In the genomic region with DNA sequence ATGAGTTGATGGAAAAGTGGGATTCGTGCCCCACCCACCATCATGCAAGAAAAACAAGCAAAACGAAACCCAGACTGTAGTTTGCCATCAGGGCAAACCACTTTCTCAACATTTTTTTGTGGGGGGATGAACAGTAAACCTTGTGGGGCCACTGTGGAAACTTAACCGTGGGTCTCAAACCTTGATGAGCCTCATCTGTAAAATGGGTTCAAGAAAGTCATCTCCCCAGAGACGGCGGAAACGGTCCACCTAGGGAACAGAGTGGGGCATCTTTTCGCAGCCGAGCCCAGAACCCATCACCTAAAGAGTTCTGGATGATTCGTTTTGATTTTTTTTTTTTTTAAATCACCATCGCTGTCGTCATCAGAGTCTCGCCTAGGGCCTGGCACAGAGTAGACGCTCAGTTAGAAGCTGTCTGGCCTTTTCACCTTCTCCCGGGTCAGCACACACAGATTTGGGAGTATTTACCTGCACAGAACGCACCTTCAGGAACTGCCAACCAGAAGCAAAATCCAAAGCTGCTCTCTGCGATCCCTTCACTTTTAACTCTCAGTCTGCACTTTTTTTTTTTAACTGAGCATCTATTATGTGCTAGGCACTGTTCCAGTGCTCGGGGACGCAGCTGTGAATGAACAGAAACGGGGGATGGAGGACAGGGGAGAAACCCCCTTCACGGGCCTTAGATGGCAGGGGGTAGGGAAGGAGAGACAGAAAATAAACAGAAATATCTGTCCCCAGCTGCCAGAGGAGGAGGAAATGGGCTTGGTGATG, we compare ENCODE assay signal across 19 cellular contexts.
DNase-seq lines count a peak whose midpoint lies in the region; ATAC-seq, FAIRE-seq and TF ChIP-seq lines count a peak whose summit lies in the region.
"Had no signal": no experiment of that assay in that cellular context is flagged by ENCODE, and none has a peak within 500 bp of the region (broad histone marks: within the 10 kb centered on the region; RNA-seq: fewer than 3 reads in every experiment).

No MANE protein-coding gene starts in this region.

- H3K79me2 ChIP-seq in K562 (ENCODE audit: control insufficient read depth, insufficient read depth, low read length) (no peaks in the 10 kb centered on the region), osteoblast (ENCODE audit: insufficient read depth, low read length) (no peaks in the 10 kb centered on the region)

- H3K27me3 ChIP-seq in H7 (ENCODE audit: control insufficient read depth, insufficient read depth, low read length), result peaks cover 3% of the 10 kb centered on the region; the same call in 1 of the 2 replicates
- peaks cover 12 to 29% of the 10 kb centered on the region in 2 experiments for H3K27me3 ChIP-seq in K562 (ENCODE audit: control insufficient read depth in 2 of 2, insufficient read depth in 2 of 2, low read length in 2 of 2)
- peaks cover 32% of the 10 kb centered on the region for H3K27me3 ChIP-seq in osteoblast (ENCODE audit: insufficient read depth, low read length)

- TF ChIP-seq CTCF in HEK293 (tag by site-specific recombination; IDR thresholded peaks at IDR 0.05) (no peak), K562 (IDR thresholded peaks at IDR 0.05 in 2 of 3, conservative IDR thresholded peaks at IDR 0.05 in 1 of 3; ENCODE audit: insufficient read depth in 2 of 3, low read depth in 1 of 3, low read length in 3 of 3) (no peak), osteoblast (IDR thresholded peaks at IDR 0.05; ENCODE audit: extremely low read depth, low read depth, low read length) (no peak)

- no peak overlapping the region for H3K4me2 ChIP-seq in K562 (ENCODE audit: insufficient read depth, low read length)
- H3K4me2 ChIP-seq in osteoblast (ENCODE audit: insufficient read depth, low read length), result no peak overlapping the region

- H3K27ac ChIP-seq in HEK293 (ENCODE audit: extremely low read depth, low read depth, low read length) (no peak overlapping the region), K562 (ENCODE audit: extremely low read depth, low read depth, low read length) (no peak overlapping the region), osteoblast (ENCODE audit: low read depth, low read length) (no peak overlapping the region)

- intact Hi-C loops in K562 (cut with micrococcal nuclease), result no loop called here

- H3K9me1 ChIP-seq in K562 (ENCODE audit: control insufficient read depth, insufficient read depth, low read length), result no peaks in the 10 kb centered on the region

- FAIRE-seq in K562 (lab: Jason Lieb, UNC), result no peak
- FAIRE-seq: GM12891, GM18507 had no signal

- POLR2A ChIA-PET in HEK293 (lab: Yijun Ruan, JAX), result no interaction called here
- POLR2A ChIA-PET in K562 (lab: Yijun Ruan, JAX), result no interaction called here

- H3K4me3 ChIP-seq in H7 (ENCODE audit: insufficient read depth, low read depth, low read length) (no peak overlapping the region), HEK293 (ENCODE audit: low read depth, low read length) (no peak overlapping the region), K562 (no peak overlapping the region), osteoblast (ENCODE audit: insufficient read depth, low read length) (no peak overlapping the region)

- no peak for ATAC-seq in K562
- ATAC-seq: HCT116 had no signal

- BruUV-seq in K562 (replicated peaks; lab: Mats Ljungman, UMichigan), result no TSS peak

- H2AFZ ChIP-seq in K562 (ENCODE audit: low read depth, low read length) (no peak overlapping the region), osteoblast (ENCODE audit: low read length) (no peak overlapping the region)

- peak; percentile 30 for DNase-seq in H7
- no peak for DNase-seq in K562 (ENCODE audit: extremely low read depth in 1 of 4, low spot score in 3 of 4)
- DNase-seq in osteoblast (ENCODE audit: insufficient read length, low spot score, missing footprints), result peak; percentile 75
- no peak for DNase-seq in T-helper 2 cell
- DNase-seq in NCI-H1105 treated with DMSO at 0.1 percent for 48 hours (lab: John Stamatoyannopoulos, UW), result no peak
- DNase-seq: C1 segment of cervical spinal cord; Calu3; CD4-positive, alpha-beta memory T cell; COR-L47; DMS53; DMS79 treated with DMSO at 0.1 percent for 48 hours; GF-D8; GOT3; H9; HFFc6 had no signal

- H3K36me3 ChIP-seq in H7 (replicated peaks; ENCODE audit: control insufficient read depth, insufficient read depth, low read length), result no peaks in the 10 kb centered on the region
- H3K36me3 ChIP-seq in HEK293 (ENCODE audit: control insufficient read depth in 2 of 2, insufficient read depth in 1 of 2, low read length in 2 of 2), result no peaks in the 10 kb centered on the region
- no peaks in the 10 kb centered on the region for H3K36me3 ChIP-seq in K562 (ENCODE audit: control insufficient read depth, insufficient read depth, low read length)
- H3K36me3 ChIP-seq in osteoblast (ENCODE audit: insufficient read depth, low read length), result no peaks in the 10 kb centered on the region

- no peak for TF ChIP-seq POLR2A in K562 (conservative IDR thresholded peaks at IDR 0.05)

- H3K9me3 ChIP-seq in HEK293 (ENCODE audit: control insufficient read depth, insufficient read depth, low read depth, low read length), result no peaks in the 10 kb centered on the region
- H3K9me3 ChIP-seq in K562 (replicated peaks; ENCODE audit: control insufficient read depth, insufficient read depth, low read depth, low read length), result no peaks in the 10 kb centered on the region
- H3K9me3 ChIP-seq in osteoblast (ENCODE audit: low read depth, low read length), result no peaks in the 10 kb centered on the region

- H3K9ac ChIP-seq in K562 (ENCODE audit: insufficient read depth in 1 of 2, low read depth in 2 of 2, low read length in 2 of 2), result no peak overlapping the region

- in situ Hi-C loops in K562 (cut with MboI), result loop anchor here (10.0 kb wide), 1 partner anchor 411 kb away; a partner anchor contains a TSS

- CTCF ChIA-PET in HEK293 (lab: Yijun Ruan, JAX), result interaction anchor here (0.5 to 1.3 kb wide), 4 partner anchors 11 to 1515 kb away, joined by 3 to 10 read pairs (median 3); no protein-coding TSS in a partner anchor
- CTCF ChIA-PET in K562 (lab: Yijun Ruan, JAX; ENCODE audit: low intra/inter-chr PET ratio), result no interaction called here

- 16% methylated on average over 19 of the region's 20 CpGs for WGBS in K562 (ENCODE audit: insufficient coverage, low coverage, missing lambda C conversion rate)

- H4K20me1 ChIP-seq in K562 (replicated peaks; ENCODE audit: control insufficient read depth, insufficient read depth, low read length) (peaks cover 4% of the 10 kb centered on the region; the same call in 1 of the 2 replicates), osteoblast (ENCODE audit: insufficient read depth, low read length) (no peaks in the 10 kb centered on the region)

- no peak for TF ChIP-seq EP300 in K562 (IDR thresholded peaks at IDR 0.05; ENCODE audit: low read length)

- TF ChIP-seq RAD21 in K562 (CRISPR knock-in tag; conservative IDR thresholded peaks at IDR 0.05 in 1 of 2, IDR thresholded peaks at IDR 0.05 in 1 of 2), result no peak

- H3K4me1 ChIP-seq in HEK293 (ENCODE audit: control insufficient read depth, insufficient read depth, low read length), result no peaks in the 10 kb centered on the region
- H3K4me1 ChIP-seq in K562 (replicated peaks in 1 of 2; ENCODE audit: control insufficient read depth in 2 of 2, insufficient read depth in 2 of 2, low read length in 2 of 2), result peaks cover 0 to 18% of the 10 kb centered on the region in 2 experiments; a peak in 3 of 5 replicates
- H3K4me1 ChIP-seq in osteoblast (ENCODE audit: insufficient read depth, low read length), result no peaks in the 10 kb centered on the region

TF ChIP-seq in HEK293, 187 proteins besides CTCF, POLR2A, EP300 and RAD21:
- peak; percentile 97 for TF ChIP-seq ZNF664 (tag by site-specific recombination; IDR thresholded peaks at IDR 0.05)
- TF ChIP-seq, protein P1, sequence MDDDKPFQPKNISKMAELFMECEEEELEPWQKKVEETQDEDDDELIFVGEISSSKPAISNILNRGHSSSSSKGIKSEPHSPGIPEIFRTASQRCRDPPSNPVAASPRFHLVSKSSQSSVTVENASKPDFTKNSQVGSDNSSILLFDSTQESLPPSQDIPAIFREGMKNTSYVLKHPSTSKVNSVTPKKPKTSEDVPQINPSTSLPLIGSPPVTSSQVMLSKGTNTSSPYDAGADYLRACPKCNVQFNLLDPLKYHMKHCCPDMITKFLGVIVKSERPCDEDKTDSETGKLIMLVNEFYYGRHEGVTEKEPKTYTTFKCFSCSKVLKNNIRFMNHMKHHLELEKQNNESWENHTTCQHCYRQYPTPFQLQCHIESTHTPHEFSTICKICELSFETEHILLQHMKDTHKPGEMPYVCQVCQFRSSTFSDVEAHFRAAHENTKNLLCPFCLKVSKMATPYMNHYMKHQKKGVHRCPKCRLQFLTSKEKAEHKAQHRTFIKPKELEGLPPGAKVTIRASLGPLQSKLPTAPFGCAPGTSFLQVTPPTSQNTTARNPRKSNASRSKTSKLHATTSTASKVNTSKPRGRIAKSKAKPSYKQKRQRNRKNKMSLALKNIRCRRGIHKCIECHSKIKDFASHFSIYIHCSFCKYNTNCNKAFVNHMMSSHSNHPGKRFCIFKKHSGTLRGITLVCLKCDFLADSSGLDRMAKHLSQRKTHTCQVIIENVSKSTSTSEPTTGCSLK (tag by site-specific recombination; IDR thresholded peaks at IDR 0.05), result no peak

TF ChIP-seq in K562, 482 proteins besides CTCF, POLR2A, EP300 and RAD21:
- TF ChIP-seq SNRNP70 (optimal IDR thresholded peaks at IDR 0.05; ENCODE audit: low read depth, low read length) (no peak), RBM25 (IDR thresholded peaks at IDR 0.05; ENCODE audit: low read depth, low read length, severe bottlenecking) (peak; percentile 88), ZNF57 (CRISPR knock-in tag; IDR thresholded peaks at IDR 0.05) (no peak), ADNP (tag; IDR thresholded peaks at IDR 0.05) (0 out of 2 replicates have a peak, but pooled peaks have one; percentile 21), BCOR (IDR thresholded peaks at IDR 0.05) (peak; percentile 86), STAG1 (CRISPR knock-in tag; IDR thresholded peaks at IDR 0.05; ENCODE audit: borderline replicate concordance) (no peak), CHD4 (IDR thresholded peaks at IDR 0.05; ENCODE audit: insufficient read depth, insufficient replicate concordance, low read depth, low read length, poor library complexity, severe bottlenecking) (peak; percentile 72), KDM1A (IDR thresholded peaks at IDR 0.05) (peak; percentile 33 to 44; a peak in 2 of 4 replicates)
TF ChIP-seq in K562: peak in this region for 5.

Comparison
In these comparisons a context has a peak if more than half of its experiments do, and no peak if none do; other contexts are left out.
1. DNase-seq: peak in H7 (single experiment) and osteoblast (single experiment); none in K562 (0 of 4), T-helper 2 cell (0 of 5) and NCI-H1105 treated with DMSO at 0.1 percent for 48 hours (single experiment).